Comparison of ENCODE assay signal across 12 cellular contexts in genomic region chr6:51678905-51679620, GRCh38.
DNase-seq lines count a peak whose midpoint lies in the region; ATAC-seq and TF ChIP-seq lines count a peak whose summit lies in the region.
"Had no signal": no experiment of that assay in that cellular context is flagged by ENCODE, and none has a peak within 500 bp of the region (broad histone marks: within the 10 kb centered on the region; RNA-seq: fewer than 3 reads in every experiment).

No MANE protein-coding gene starts in this region.

- TF ChIP-seq CTCF in DND-41 (IDR thresholded peaks at IDR 0.05; ENCODE audit: borderline replicate concordance, extremely low read depth, low read length, poor library complexity, severe bottlenecking) (no peak), chondrocyte (IDR thresholded peaks at IDR 0.05) (no peak)

- ATAC-seq in DND-41 (ENCODE audit: insufficient read depth, low read depth) (peak; percentile 47; the same call in 2 of the 3 replicates), GM21360 (IDR thresholded peaks at IDR 0.05; ENCODE audit: unreplicated experiment) (peak; percentile 94), HG03175 (IDR thresholded peaks at IDR 0.05; ENCODE audit: unreplicated experiment) (peak; percentile 78), aorta (ENCODE audit: low FRiP score) (no peak), GM19328 (IDR thresholded peaks at IDR 0.05; ENCODE audit: unreplicated experiment) (no peak)

- H3K9ac ChIP-seq in DND-41 (ENCODE audit: low read depth, low read length): no peak overlapping the region

- peaks cover 8% of the 10 kb centered on the region for H3K4me1 ChIP-seq in DND-41 (ENCODE audit: insufficient read depth, low read length)
- H3K4me1 ChIP-seq in aorta (ENCODE audit: control insufficient read depth in 1 of 2, insufficient read depth in 2 of 2, low read length in 2 of 2): no peaks in the 10 kb centered on the region

- intact Hi-C loops in aorta (cut with DNase I): no loop called here

- H3K36me3 ChIP-seq in DND-41 (ENCODE audit: insufficient read depth, low read length): no peaks in the 10 kb centered on the region
- H3K36me3 ChIP-seq in aorta (ENCODE audit: control insufficient read depth in 1 of 2, insufficient read depth in 2 of 2, low read length in 1 of 2): no peaks in the 10 kb centered on the region

- no peaks in the 10 kb centered on the region for H3K27me3 ChIP-seq in DND-41 (ENCODE audit: insufficient read depth, low read length, poor library complexity)
- H3K27me3 ChIP-seq in aorta (ENCODE audit: control insufficient read depth in 1 of 2, insufficient read depth in 2 of 2, low read length in 1 of 2): peaks cover 0 to 3% of the 10 kb centered on the region in 2 donors

- no peaks in the 10 kb centered on the region for H3K79me2 ChIP-seq in DND-41 (ENCODE audit: insufficient read depth, low read length)

- H3K9me3 ChIP-seq in DND-41 (ENCODE audit: insufficient read depth, low read length, severe bottlenecking) (no peaks in the 10 kb centered on the region), aorta (ENCODE audit: control insufficient read depth, low read length) (no peaks in the 10 kb centered on the region)

- peak overlapping the region; percentile 49 for H3K27ac Mint-ChIP-seq in chondrocyte (ENCODE audit: unreplicated experiment)
- H3K27ac Mint-ChIP-seq: nephron progenitor cell had no signal

- no peaks in the 10 kb centered on the region for H3K36me3 Mint-ChIP-seq in chondrocyte (ENCODE audit: low read depth)

- no peaks in the 10 kb centered on the region for H3K27me3 Mint-ChIP-seq in chondrocyte (ENCODE audit: low read depth)

- no peak overlapping the region for H3K4me2 ChIP-seq in DND-41 (ENCODE audit: insufficient read depth, low read length)

- H3K4me1 Mint-ChIP-seq in chondrocyte (ENCODE audit: low read depth): peaks cover 12% of the 10 kb centered on the region
- H3K4me1 Mint-ChIP-seq: H9, nephron progenitor cell had no signal

- H3K4me3 Mint-ChIP-seq in chondrocyte (ENCODE audit: unreplicated experiment): no peak overlapping the region
- H3K4me3 Mint-ChIP-seq: H9, nephron progenitor cell had no signal

- H3K4me3 ChIP-seq in DND-41 (ENCODE audit: low read depth in 1 of 2, low read length in 2 of 2): no peak overlapping the region
- no peak overlapping the region for H3K4me3 ChIP-seq in aorta (ENCODE audit: low read length in 2 of 2)

- H3K9me3 Mint-ChIP-seq in chondrocyte (ENCODE audit: low read depth): peaks cover 4% of the 10 kb centered on the region
- H3K9me3 Mint-ChIP-seq: H9, nephron progenitor cell had no signal

- H3K27ac ChIP-seq in DND-41 (ENCODE audit: low read length): no peak overlapping the region
- H3K27ac ChIP-seq in aorta (ENCODE audit: low read depth in 1 of 2, low read length in 2 of 2): no peak overlapping the region
- H3K27ac ChIP-seq: C4-2B had no signal

- DNase-seq in DND-41: no peak
- DNase-seq in chondrocyte (ENCODE audit: low spot score): no peak
- no peak for DNase-seq in aorta
- DNase-seq in mucosa of gallbladder (ENCODE audit: low spot score): no peak
- DNase-seq in HCEC 1CT: no peak
- DNase-seq: H9, NCI-H1694 treated with DMSO at 0.1 percent for 48 hours, nephron progenitor cell had no signal

- no peaks in the 10 kb centered on the region for H4K20me1 ChIP-seq in DND-41 (ENCODE audit: insufficient read depth, low read length)

- H2AFZ ChIP-seq in DND-41 (ENCODE audit: low read depth, low read length): no peak overlapping the region

- 19% methylated on average over 5 of the region's 5 CpGs for WGBS in aorta, 2 donors

Comparison
In these comparisons a context has a peak if more than half of its experiments do, and no peak if none do; other contexts are left out.
1. ATAC-seq: peak in DND-41 (single experiment), GM21360 (single experiment) and HG03175 (single experiment); none in aorta (single experiment) and GM19328 (single experiment).